8 cellular contexts compared by ENCODE assay signal in genomic region chr10:58291538-58292174, GRCh38. TPM values are rescaled to one million over a fixed set of nuclear protein-coding genes. Genes with fewer than 3 reads are reported as not detected.
DNase-seq lines count a peak whose midpoint lies in the region; ATAC-seq lines count a peak whose summit lies in the region.

No MANE protein-coding gene starts in this region.

- ATAC-seq in GM19023 (IDR thresholded peaks at IDR 0.05; ENCODE audit: unreplicated experiment) (peak; percentile 82), HG03095 (IDR thresholded peaks at IDR 0.05; ENCODE audit: unreplicated experiment) (peak; percentile 82)
- peak; percentile 46 to 47 for ATAC-seq in activated naive CD4-positive, alpha-beta T cell treated with anti-CD3 and anti-CD28 coated beads, Interleukin-2, amount 50 U/mL, for 72 hours

- no peak overlapping the region for H3K27ac Mint-ChIP-seq in activated naive CD4-positive, alpha-beta T cell treated with anti-CD3 and anti-CD28 coated beads, Interleukin-2, amount 50 U/mL, for 72 hours

- intact Hi-C loops in head of caudate nucleus (cut with DNase I) = loop anchor here (5.0 kb wide), 1 partner anchor 114 kb away; no protein-coding TSS in a partner anchor

- H3K36me3 Mint-ChIP-seq in activated naive CD4-positive, alpha-beta T cell treated with anti-CD3 and anti-CD28 coated beads, Interleukin-2, amount 50 U/mL, for 72 hours = no peaks in the 10 kb centered on the region

- DNase-seq in DMS53 (lab: John Stamatoyannopoulos, UW) (peak; percentile 83), NCI-H345 treated with DMSO at 0.1 percent for 48 hours (lab: John Stamatoyannopoulos, UW; ENCODE audit: unreplicated experiment) (peak; percentile 15), head of caudate nucleus (peak in 28 of 42 donors; percentile 9 to 68 (median 31)), renal cortical epithelial cell (ENCODE audit: low read depth) (peak; percentile 58), HuH-7 (ENCODE audit: low spot score) (no peak)
- peak in 1 of 2 donors; percentile 20 for DNase-seq in activated naive CD4-positive, alpha-beta T cell treated with anti-CD3 and anti-CD28 coated beads, Interleukin-2, amount 50 U/mL, for 72 hours (ENCODE audit: low spot score in 2 of 2)

- H3K9me3 Mint-ChIP-seq in activated naive CD4-positive, alpha-beta T cell treated with anti-CD3 and anti-CD28 coated beads, Interleukin-2, amount 50 U/mL, for 72 hours = no peaks in the 10 kb centered on the region

RNA-seq across cellular contexts. Expression of gene CISD1, which starts 22.7 kb away (rescaled TPM):
- 10 to 100 TPM; 38.1 to 63.2 TPM for total RNA-seq in activated naive CD4-positive, alpha-beta T cell treated with anti-CD3 and anti-CD28 coated beads, Interleukin-2, amount 50 U/mL, for 72 hours
- total RNA-seq in renal cortical epithelial cell = 25.0 and 42.2 TPM in 2 replicates

RNA-seq across cellular contexts. Expression of gene IPMK, which starts 24.0 kb away (rescaled TPM):
- 10 to 100 TPM in 1 of 2 donors, 1 to 10 TPM in 1; 5.7 to 10.1 TPM for total RNA-seq in activated naive CD4-positive, alpha-beta T cell treated with anti-CD3 and anti-CD28 coated beads, Interleukin-2, amount 50 U/mL, for 72 hours
- 8.5 and 11.1 TPM in 2 replicates for total RNA-seq in renal cortical epithelial cell

RNA-seq across cellular contexts. Expression of gene UBE2D1, which starts 43.1 kb away (rescaled TPM):
- 1 to 10 TPM; 7.6 to 9.7 TPM for total RNA-seq in activated naive CD4-positive, alpha-beta T cell treated with anti-CD3 and anti-CD28 coated beads, Interleukin-2, amount 50 U/mL, for 72 hours
- total RNA-seq in renal cortical epithelial cell = 16.3 and 29.4 TPM in 2 replicates
